In the genomic region with DNA sequence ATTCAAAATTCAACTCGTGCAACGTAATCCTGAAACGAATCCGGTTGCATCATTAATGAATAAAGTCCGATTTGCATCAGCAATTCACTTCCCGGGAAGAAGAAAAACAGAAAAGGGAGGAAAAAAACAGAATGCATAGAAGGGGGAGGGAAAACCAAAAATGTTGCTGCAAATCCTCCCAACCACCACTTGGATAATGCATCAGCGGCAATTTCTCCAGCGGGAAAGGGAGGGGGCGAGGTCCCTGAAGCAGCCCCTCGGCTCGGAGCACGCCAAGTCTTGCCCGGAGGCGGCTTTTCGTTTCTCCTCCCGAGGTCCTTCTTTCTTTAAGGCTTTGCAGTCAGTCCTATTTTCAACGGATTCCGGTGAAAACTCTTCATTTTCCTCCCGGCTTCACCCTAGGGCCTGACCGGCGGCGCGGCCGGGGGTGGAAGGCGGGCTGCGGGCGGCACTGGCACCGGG, we compare ENCODE assay signal across 8 cellular contexts. TPM values are rescaled to one million over a fixed set of nuclear protein-coding genes. Genes with fewer than 3 reads are reported as not detected.
A peak's percentile ranks its signal among the peaks of the same experiment; 100 is the strongest.
DNase-seq lines count a peak whose midpoint lies in the region; ATAC-seq and TF ChIP-seq lines count a peak whose summit lies in the region.

No MANE protein-coding gene starts in this region.

- no peaks in the 10 kb centered on the region for H3K9me3 ChIP-seq in GM23248 (ENCODE audit: low read depth)
- no peaks in the 10 kb centered on the region for H3K9me3 ChIP-seq in hepatocyte (ENCODE audit: low read depth)

- peak overlapping the region; percentile 49 for H3K27ac ChIP-seq in GM23248
- peak overlapping the region; percentile 94 for H3K27ac ChIP-seq in hepatocyte

- H3K4me1 Mint-ChIP-seq in progenitor cell of endocrine pancreas (ENCODE audit: low read depth): peaks cover 49% of the 10 kb centered on the region

- peak overlapping the region; percentile 90 for H3K27ac Mint-ChIP-seq in progenitor cell of endocrine pancreas

- H3K27me3 Mint-ChIP-seq in progenitor cell of endocrine pancreas: peaks cover 3% of the 10 kb centered on the region

- no peaks in the 10 kb centered on the region for H3K36me3 ChIP-seq in GM23248 (ENCODE audit: low read depth)
- H3K36me3 ChIP-seq in hepatocyte (replicated peaks; ENCODE audit: insufficient read depth, low read depth): no peaks in the 10 kb centered on the region

- TF ChIP-seq CTCF in astrocyte of the cerebellum (IDR thresholded peaks at IDR 0.05; ENCODE audit: low read depth, low read length, missing control alignments): peak; percentile 26
- no peak for TF ChIP-seq CTCF in hepatocyte (IDR thresholded peaks at IDR 0.05; ENCODE audit: poor library complexity)
- TF ChIP-seq CTCF in progenitor cell of endocrine pancreas (IDR thresholded peaks at IDR 0.05; ENCODE audit: unreplicated experiment): peak; percentile 34

- H3K27me3 ChIP-seq in GM23248 (replicated peaks; ENCODE audit: insufficient read depth) (no peaks in the 10 kb centered on the region), hepatocyte (no peaks in the 10 kb centered on the region)

- H3K9me2 ChIP-seq in GM23248 (ENCODE audit: insufficient read depth): no peaks in the 10 kb centered on the region
- no peaks in the 10 kb centered on the region for H3K9me2 ChIP-seq in hepatocyte (replicated peaks; ENCODE audit: insufficient read depth)

- DNase-seq in AG20443 (ENCODE audit: low spot score): peak; percentile 59
- DNase-seq in GM23248: peak; percentile 79
- peak; percentile 32 for DNase-seq in NCI-H510A (lab: John Stamatoyannopoulos, UW)
- DNase-seq in astrocyte of the cerebellum (ENCODE audit: low read depth): peak; percentile 34
- peak; percentile 77 for DNase-seq in hepatocyte (ENCODE audit: low spot score)
- DNase-seq in progenitor cell of endocrine pancreas (ENCODE audit: low spot score, unreplicated experiment): peak; percentile 45
- DNase-seq in KG1 (lab: John Stamatoyannopoulos, UW): no peak

- no peak for ATAC-seq in GM21447 (IDR thresholded peaks at IDR 0.05; ENCODE audit: unreplicated experiment)

- peak overlapping the region; percentile 80 for H3K9ac ChIP-seq in GM23248

- H3K4me3 Mint-ChIP-seq in progenitor cell of endocrine pancreas (ENCODE audit: low read depth): peak overlapping the region; percentile 89

- H3K36me3 Mint-ChIP-seq in progenitor cell of endocrine pancreas (ENCODE audit: insufficient read depth): no peaks in the 10 kb centered on the region

- H3K4me3 ChIP-seq in GM23248: peak overlapping the region; percentile 81
- peak overlapping the region; percentile 80 for H3K4me3 ChIP-seq in astrocyte of the cerebellum (ENCODE audit: low read depth, low read length)
- peak overlapping the region; percentile 80 for H3K4me3 ChIP-seq in hepatocyte

- H2AFZ ChIP-seq in GM23248: peak overlapping the region; percentile 74
- peak overlapping the region; percentile 88 for H2AFZ ChIP-seq in hepatocyte

- H4K20me1 ChIP-seq in GM23248 (ENCODE audit: insufficient read depth) (peaks cover 6% of the 10 kb centered on the region; the same call in 1 of the 2 replicates), hepatocyte (ENCODE audit: insufficient read depth, poor library complexity, severe bottlenecking) (peaks cover 38% of the 10 kb centered on the region)

- H3F3A ChIP-seq in GM23248 (ENCODE audit: insufficient read depth): 0 out of 2 replicates have a peak, but pooled peaks cover 12% of the 10 kb centered on the region

- in situ Hi-C loops in GM23248 (cut with MboI) (no loop called here), astrocyte of the cerebellum (cut with HindIII; ENCODE audit: low sequenced_read_pairs) (no loop called here)

- H3K4me1 ChIP-seq in GM23248 (ENCODE audit: insufficient read depth): peaks cover 9% of the 10 kb centered on the region
- peaks cover 5% of the 10 kb centered on the region for H3K4me1 ChIP-seq in hepatocyte (ENCODE audit: insufficient read depth)

- H3K4me2 ChIP-seq in GM23248 (ENCODE audit: unreplicated experiment) (peak overlapping the region; percentile 99), hepatocyte (peak overlapping the region; percentile 79)

- H3K9me3 Mint-ChIP-seq in progenitor cell of endocrine pancreas (ENCODE audit: low read depth): no peaks in the 10 kb centered on the region

- 1% methylated on average over 22 to 28 of the region's 28 CpGs for WGBS in GM23248 (ENCODE audit: low coverage in 1 of 2, low lambda C conversion rate in 2 of 2, missing lambda C conversion rate in 2 of 2), 2 experiments
- WGBS in hepatocyte (ENCODE audit: low lambda C conversion rate, missing lambda C conversion rate): 1% methylated on average over 28 of the region's 28 CpGs

- H3K79me2 ChIP-seq in GM23248 (ENCODE audit: insufficient read depth): peaks cover 51% of the 10 kb centered on the region
- H3K79me2 ChIP-seq in hepatocyte: peaks cover 49% of the 10 kb centered on the region

RNA-seq across cellular contexts. Expression of a gene that starts 0.7 kb away (rescaled TPM):
- 37.9 and 39.1 TPM in 2 replicates for total RNA-seq in GM23248 (2014; rRNA removed; shearing (Covaris generic))
- polyA plus RNA-seq in GM23248 (2016; fragmentation: Nextera tagmentation; extraction: Ambion mirVana) (23.9 and 28.6 TPM in 2 replicates), hepatocyte (24.5 and 28.7 TPM in 2 replicates)
- total RNA-seq in hepatocyte (40.9 and 41.9 TPM in 2 replicates), progenitor cell of endocrine pancreas (32.7 and 35.3 TPM in 2 replicates)
